Comparison of ENCODE assay signal across 15 cellular contexts in genomic region chr6:34151321-34152041, GRCh38. TPM values are rescaled to one million over a fixed set of nuclear protein-coding genes. Genes with fewer than 3 reads are reported as not detected.
DNase-seq lines count a peak whose midpoint lies in the region; ATAC-seq and TF ChIP-seq lines count a peak whose summit lies in the region.
"Had no signal": no experiment of that assay in that cellular context is flagged by ENCODE, and none has a peak within 500 bp of the region (broad histone marks: within the 10 kb centered on the region; RNA-seq: fewer than 3 reads in every experiment).

No MANE protein-coding gene starts in this region.

- ATAC-seq in HG03095 (IDR thresholded peaks at IDR 0.05; ENCODE audit: unreplicated experiment): no peak

- intact Hi-C loops in spleen (cut with DNase I; ENCODE audit: low total_unique reads): loop anchor here (5.0 kb wide), 2 partner anchors 94 to 379 kb away; no protein-coding TSS in a partner anchor
- intact Hi-C loops in CD4-positive, alpha-beta memory T cell (cut with micrococcal nuclease): loop anchor here (5.0 kb wide), 1 partner anchor 564 kb away; no protein-coding TSS in a partner anchor

- H3K27ac Mint-ChIP-seq in activated naive CD4-positive, alpha-beta T cell treated with anti-CD3 and anti-CD28 coated beads, Interleukin-2, amount 10 ng/mL, durations not matched to agents 7 days and 5 days: no peak overlapping the region
- H3K27ac Mint-ChIP-seq in endodermal cell: no peak overlapping the region
- H3K27ac Mint-ChIP-seq in CD8-positive, alpha-beta memory T cell: peak overlapping the region in 1 of 8 donors; percentile 31
- H3K27ac Mint-ChIP-seq in CD4-positive, alpha-beta memory T cell: no peak overlapping the region
- H3K27ac Mint-ChIP-seq: activated B cell treated with CpG ODN at 0.5 μM for 24 hours; activated naive CD8-positive, alpha-beta T cell treated with anti-CD3 and anti-CD28 coated beads, Interleukin-2, amount 10 ng/mL, durations not matched to agents 7 days and 5 days; immature natural killer cell had no signal

- H3K4me3 Mint-ChIP-seq in activated naive CD4-positive, alpha-beta T cell treated with anti-CD3 and anti-CD28 coated beads, Interleukin-2, amount 10 ng/mL, durations not matched to agents 7 days and 5 days: no peak overlapping the region
- no peak overlapping the region for H3K4me3 Mint-ChIP-seq in endodermal cell
- no peak overlapping the region for H3K4me3 Mint-ChIP-seq in CD8-positive, alpha-beta memory T cell
- H3K4me3 Mint-ChIP-seq in CD4-positive, alpha-beta memory T cell: no peak overlapping the region
- H3K4me3 Mint-ChIP-seq: activated B cell treated with CpG ODN at 0.5 μM for 24 hours; activated naive CD8-positive, alpha-beta T cell treated with anti-CD3 and anti-CD28 coated beads, Interleukin-2, amount 10 ng/mL, durations not matched to agents 7 days and 5 days; immature natural killer cell had no signal

- H3K36me3 Mint-ChIP-seq in activated naive CD4-positive, alpha-beta T cell treated with anti-CD3 and anti-CD28 coated beads, Interleukin-2, amount 10 ng/mL, durations not matched to agents 7 days and 5 days: no peaks in the 10 kb centered on the region
- no peaks in the 10 kb centered on the region for H3K36me3 Mint-ChIP-seq in endodermal cell (ENCODE audit: low read depth)
- no peaks in the 10 kb centered on the region for H3K36me3 Mint-ChIP-seq in CD8-positive, alpha-beta memory T cell
- H3K36me3 Mint-ChIP-seq in CD4-positive, alpha-beta memory T cell: no peaks in the 10 kb centered on the region
- H3K36me3 Mint-ChIP-seq: activated naive CD8-positive, alpha-beta T cell treated with anti-CD3 and anti-CD28 coated beads, Interleukin-2, amount 10 ng/mL, durations not matched to agents 7 days and 5 days; immature natural killer cell had no signal

- TF ChIP-seq CTCF in endodermal cell (conservative IDR thresholded peaks at IDR 0.05) (peak; percentile 60), spleen (IDR thresholded peaks at IDR 0.05 in 8 of 11, conservative IDR thresholded peaks at IDR 0.05 in 3 of 11) (no peak)

- no peaks in the 10 kb centered on the region for H3K9me3 ChIP-seq in endodermal cell (ENCODE audit: control insufficient read depth, low read length)
- no peaks in the 10 kb centered on the region for H3K9me3 ChIP-seq in spleen
- no peaks in the 10 kb centered on the region for H3K9me3 ChIP-seq in CD8-positive, alpha-beta memory T cell (ENCODE audit: low read length)
- H3K9me3 ChIP-seq in CD4-positive, alpha-beta memory T cell (ENCODE audit: control insufficient read depth in 1 of 2, low read length in 2 of 2): no peaks in the 10 kb centered on the region
- H3K9me3 ChIP-seq: prostate gland, suprapubic skin had no signal

- H3K27ac ChIP-seq in endodermal cell (ENCODE audit: low read depth, low read length) (no peak overlapping the region), spleen (no peak overlapping the region)
- no peak overlapping the region for H3K27ac ChIP-seq in CD8-positive, alpha-beta memory T cell (ENCODE audit: low read depth, low read length)
- no peak overlapping the region for H3K27ac ChIP-seq in CD4-positive, alpha-beta memory T cell (ENCODE audit: low read depth, low read length)
- H3K27ac ChIP-seq: prostate gland, suprapubic skin had no signal

- H3K9me3 Mint-ChIP-seq in activated naive CD4-positive, alpha-beta T cell treated with anti-CD3 and anti-CD28 coated beads, Interleukin-2, amount 10 ng/mL, durations not matched to agents 7 days and 5 days: no peaks in the 10 kb centered on the region
- no peaks in the 10 kb centered on the region for H3K9me3 Mint-ChIP-seq in endodermal cell
- no peaks in the 10 kb centered on the region for H3K9me3 Mint-ChIP-seq in CD8-positive, alpha-beta memory T cell
- no peaks in the 10 kb centered on the region for H3K9me3 Mint-ChIP-seq in CD4-positive, alpha-beta memory T cell
- H3K9me3 Mint-ChIP-seq: activated B cell treated with CpG ODN at 0.5 μM for 24 hours; activated naive CD8-positive, alpha-beta T cell treated with anti-CD3 and anti-CD28 coated beads, Interleukin-2, amount 10 ng/mL, durations not matched to agents 7 days and 5 days; immature natural killer cell had no signal

- H3K4me3 ChIP-seq in endodermal cell (ENCODE audit: low read length) (no peak overlapping the region), spleen (no peak overlapping the region)
- H3K4me3 ChIP-seq in CD8-positive, alpha-beta memory T cell (ENCODE audit: low read length): no peak overlapping the region
- H3K4me3 ChIP-seq in CD4-positive, alpha-beta memory T cell (ENCODE audit: low read length in 2 of 2): no peak overlapping the region
- H3K4me3 ChIP-seq: prostate gland, suprapubic skin had no signal

- peaks cover 5% of the 10 kb centered on the region for H3K4me1 Mint-ChIP-seq in activated naive CD4-positive, alpha-beta T cell treated with anti-CD3 and anti-CD28 coated beads, Interleukin-2, amount 10 ng/mL, durations not matched to agents 7 days and 5 days
- H3K4me1 Mint-ChIP-seq in endodermal cell: peaks cover 15% of the 10 kb centered on the region
- peaks cover 3 to 7% (median 6%) of the 10 kb centered on the region in 3 donors for H3K4me1 Mint-ChIP-seq in CD8-positive, alpha-beta memory T cell
- H3K4me1 Mint-ChIP-seq in CD4-positive, alpha-beta memory T cell: peaks cover 2 to 8% (median 3%) of the 10 kb centered on the region in 4 donors

- TF ChIP-seq POLR2A in spleen (IDR thresholded peaks at IDR 0.05): no peak

- H3K4me1 ChIP-seq in endodermal cell (ENCODE audit: control insufficient read depth, insufficient read depth, low read length): no peaks in the 10 kb centered on the region
- peaks cover 0 to 15% (median 11%) of the 10 kb centered on the region in 6 donors for H3K4me1 ChIP-seq in spleen
- peaks cover 7% of the 10 kb centered on the region for H3K4me1 ChIP-seq in CD8-positive, alpha-beta memory T cell (ENCODE audit: insufficient read depth, low read length)
- peaks cover 10% of the 10 kb centered on the region for H3K4me1 ChIP-seq in CD4-positive, alpha-beta memory T cell (ENCODE audit: insufficient read depth, low read length)
- H3K4me1 ChIP-seq: prostate gland had no signal

- H3K9ac ChIP-seq in endodermal cell (ENCODE audit: extremely low read depth, low read length, poor library complexity, severe bottlenecking): no peak overlapping the region

- peaks cover 97% of the 10 kb centered on the region for H3K27me3 Mint-ChIP-seq in activated naive CD4-positive, alpha-beta T cell treated with anti-CD3 and anti-CD28 coated beads, Interleukin-2, amount 10 ng/mL, durations not matched to agents 7 days and 5 days
- H3K27me3 Mint-ChIP-seq in endodermal cell (ENCODE audit: insufficient read depth): peaks cover 88% of the 10 kb centered on the region
- peaks cover 38 to 61% of the 10 kb centered on the region in 2 donors for H3K27me3 Mint-ChIP-seq in CD8-positive, alpha-beta memory T cell
- peaks cover 33 to 43% of the 10 kb centered on the region in 2 donors for H3K27me3 Mint-ChIP-seq in CD4-positive, alpha-beta memory T cell

- WGBS in endodermal cell (ENCODE audit: insufficient coverage in 1 of 2, insufficient read length in 1 of 2), 2 experiments: 26 to 30% methylated on average over 13 to 19 of the region's 21 CpGs
- 14 to 20% (median 19%) methylated on average over 18 to 21 of the region's 21 CpGs for WGBS in spleen, 5 donors

- POLR2A ChIA-PET in CD8-positive, alpha-beta memory T cell (lab: Charles Lee): no interaction called here
- POLR2A ChIA-PET in CD4-positive, alpha-beta memory T cell (lab: Charles Lee; ENCODE audit: partially characterized antibody): no interaction called here

- H3K27me3 ChIP-seq in endodermal cell (ENCODE audit: control insufficient read depth, insufficient read depth, low read length, poor library complexity, severe bottlenecking) (peaks cover 74% of the 10 kb centered on the region), spleen (replicated peaks in 1 of 7) (peaks cover 4 to 93% (median 49%) of the 10 kb centered on the region in 7 donors)
- peaks cover 35% of the 10 kb centered on the region for H3K27me3 ChIP-seq in CD8-positive, alpha-beta memory T cell (ENCODE audit: insufficient read depth, low read length, poor library complexity, severe bottlenecking)
- H3K27me3 ChIP-seq in CD4-positive, alpha-beta memory T cell (ENCODE audit: insufficient read depth, low read length): peaks cover 27% of the 10 kb centered on the region

- peak; percentile 20 for DNase-seq in activated naive CD4-positive, alpha-beta T cell treated with anti-CD3 and anti-CD28 coated beads, Interleukin-2, amount 10 ng/mL, durations not matched to agents 7 days and 5 days
- no peak for DNase-seq in activated naive CD4-positive, alpha-beta T cell (lab: John Stamatoyannopoulos, UW)
- DNase-seq in NCI-H146 treated with DMSO at 0.1 percent for 48 hours (lab: John Stamatoyannopoulos, UW; ENCODE audit: unreplicated experiment): peak; percentile 71
- DNase-seq in endodermal cell: peak; percentile 90
- peak; percentile 56 for DNase-seq in spleen
- no peak for DNase-seq in CD8-positive, alpha-beta memory T cell
- DNase-seq in CD4-positive, alpha-beta memory T cell: no peak
- DNase-seq: activated B cell treated with CpG ODN at 0.5 μM for 24 hours; activated CD8-positive, alpha-beta memory T cell treated with anti-CD3 and anti-CD28 coated beads, Interleukin-2, amount 50 U/mL, for 48 hours; DMS79; immature natural killer cell had no signal

- H3K36me3 ChIP-seq in endodermal cell (ENCODE audit: control insufficient read depth, insufficient read depth, low read length) (no peaks in the 10 kb centered on the region), spleen (no peaks in the 10 kb centered on the region)
- H3K36me3 ChIP-seq in CD8-positive, alpha-beta memory T cell (ENCODE audit: insufficient read depth, low read length): no peaks in the 10 kb centered on the region
- H3K36me3 ChIP-seq in CD4-positive, alpha-beta memory T cell (ENCODE audit: insufficient read depth, low read length): no peaks in the 10 kb centered on the region
- H3K36me3 ChIP-seq: prostate gland, suprapubic skin had no signal

- CTCF ChIA-PET in activated naive CD4-positive, alpha-beta T cell treated with anti-CD3 and anti-CD28 coated beads, Interleukin-2, amount 10 ng/mL, durations not matched to agents 7 days and 5 days (lab: Charles Lee): interaction anchor here (1.7 to 2.4 kb wide), 2 partner anchors 13 to 97 kb away, joined by 5 to 8 read pairs; no protein-coding TSS in a partner anchor
- CTCF ChIA-PET in CD8-positive, alpha-beta memory T cell (lab: Charles Lee): interaction anchor here (1.8 to 2.0 kb wide), 2 partner anchors 380 to 383 kb away, joined by 6 to 8 read pairs; no protein-coding TSS in a partner anchor
- CTCF ChIA-PET in CD4-positive, alpha-beta memory T cell (lab: Charles Lee; ENCODE audit: partially characterized antibody): interaction anchor here (1.1 to 1.4 kb wide), 2 partner anchors 12 to 380 kb away, joined by 4 read pairs; no protein-coding TSS in a partner anchor

RNA-seq across cellular contexts. Expression of gene GRM4, which starts 5.6 kb away (rescaled TPM):
- total RNA-seq in endodermal cell (1 to 10 TPM; 3.1 to 9.1 TPM), spleen (under 1 TPM in 5 of 7 donors, not detected in 2; 0.07 to 0.26 (median 0.11) TPM)
- polyA plus RNA-seq in endodermal cell (2013, experiment 1 of 2): 1.4 TPM
- 0.99 TPM for polyA plus RNA-seq in endodermal cell (2013, experiment 2 of 2)
- polyA plus RNA-seq in spleen: under 1 TPM in 2 of 3 donors, not detected in 1; 0.02 to 0.05 TPM
- total RNA-seq in CD8-positive, alpha-beta memory T cell: not detected
- polyA plus RNA-seq in CD8-positive, alpha-beta memory T cell: 0.03 TPM
- under 1 TPM in 1 of 2 experiments, not detected in 1; 0.09 TPM for total RNA-seq in CD4-positive, alpha-beta memory T cell
- not detected for polyA plus RNA-seq in CD4-positive, alpha-beta memory T cell
- total RNA-seq: activated B cell treated with CpG ODN at 0.5 μM for 24 hours, suprapubic skin had no signal
- polyA plus RNA-seq: immature natural killer cell had no signal

Comparison
In these comparisons a context has a peak if more than half of its experiments do, and no peak if none do; other contexts are left out.
1. DNase-seq: peak in activated naive CD4-positive, alpha-beta T cell treated with anti-CD3 and anti-CD28 coated beads, Interleukin-2, amount 10 ng/mL, durations not matched to agents 7 days and 5 days (single experiment), NCI-H146 treated with DMSO at 0.1 percent for 48 hours (single experiment), endodermal cell (single experiment) and spleen (single experiment); none in activated naive CD4-positive, alpha-beta T cell (0 of 4), CD8-positive, alpha-beta memory T cell (0 of 5) and CD4-positive, alpha-beta memory T cell (0 of 5).